12 cellular contexts compared by ENCODE assay signal in the genomic region with DNA sequence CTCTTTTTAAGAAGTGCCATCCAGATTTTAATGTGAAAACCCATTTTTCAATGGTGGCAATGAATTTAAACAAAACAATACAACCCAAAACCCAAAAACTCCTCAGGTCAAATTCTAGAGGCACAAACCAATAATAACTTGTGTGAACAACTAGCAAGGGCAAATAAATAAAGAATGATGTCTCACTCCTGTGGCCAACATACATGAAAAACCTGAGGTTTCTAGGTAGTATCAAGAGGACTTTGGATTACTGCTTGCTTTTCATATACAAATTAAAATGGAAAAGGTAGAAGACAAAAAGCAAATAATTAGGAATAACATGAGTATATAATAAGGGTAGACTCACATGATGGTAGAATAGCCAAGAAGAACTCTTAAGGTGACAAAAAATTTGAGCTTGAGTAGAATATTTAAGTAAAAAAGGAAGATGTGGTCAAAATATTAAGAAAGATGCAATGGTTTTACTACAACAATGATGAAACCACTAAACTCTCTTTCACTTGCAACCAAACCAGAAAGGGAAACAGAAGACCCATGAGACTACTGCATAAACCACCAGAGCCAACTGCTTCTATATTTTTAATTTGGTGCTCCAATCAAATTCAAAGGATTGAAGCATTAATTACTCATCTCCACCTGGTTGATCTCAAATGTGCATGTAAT. TPM values are rescaled to one million over a fixed set of nuclear protein-coding genes. Genes with fewer than 3 reads are reported as not detected.
DNase-seq lines count a peak whose midpoint lies in the region; ATAC-seq and TF ChIP-seq lines count a peak whose summit lies in the region.
"Had no signal": no experiment of that assay in that cellular context is flagged by ENCODE, and none has a peak within 500 bp of the region (broad histone marks: within the 10 kb centered on the region; RNA-seq: fewer than 3 reads in every experiment).

No MANE protein-coding gene starts in this region.

- CTCF ChIA-PET in CD4-positive, alpha-beta T cell (lab: Charles Lee) = no interaction called here

- H3K27me3 Mint-ChIP-seq in CD4-positive, alpha-beta T cell = no peaks in the 10 kb centered on the region
- H3K27me3 Mint-ChIP-seq: B cell had no signal

- ATAC-seq in CD4-positive, alpha-beta T cell (ENCODE audit: poor library complexity) = no peak
- ATAC-seq in GM19438 (IDR thresholded peaks at IDR 0.05; ENCODE audit: low read depth, unreplicated experiment) (peak; percentile 73), HG03025 (IDR thresholded peaks at IDR 0.05; ENCODE audit: low FRiP score, unreplicated experiment) (peak; percentile 78)
- no peak for ATAC-seq in activated CD4-positive, CD25-positive, alpha-beta regulatory T cell treated with anti-CD3 and anti-CD28 coated beads, Interleukin-2, amount 50 U/mL, for 24 hours

- no peak for TF ChIP-seq CTCF in CD4-positive, alpha-beta T cell (IDR thresholded peaks at IDR 0.05)

- H3K4me1 Mint-ChIP-seq in CD4-positive, alpha-beta T cell (ENCODE audit: low read depth) = peaks cover 14% of the 10 kb centered on the region

- H3K4me3 Mint-ChIP-seq in CD4-positive, alpha-beta T cell = no peak overlapping the region
- H3K4me3 Mint-ChIP-seq: B cell had no signal

- no peaks in the 10 kb centered on the region for H3K9me3 ChIP-seq in CD4-positive, alpha-beta T cell (ENCODE audit: control insufficient read depth, low read length)

- POLR2A ChIA-PET in CD4-positive, alpha-beta T cell (lab: Charles Lee) = no interaction called here

- no peak for DNase-seq in CD4-positive, alpha-beta T cell
- DNase-seq in NOMO-1 treated with DMSO at 0.1 percent for 48 hours (lab: John Stamatoyannopoulos, UW; ENCODE audit: unreplicated experiment) (peak; percentile 95), glomerular visceral epithelial cell (ENCODE audit: extremely low spot score) (no peak), HuH-7 (ENCODE audit: low spot score) (no peak), NK-92 (lab: John Stamatoyannopoulos, UW; ENCODE audit: unreplicated experiment) (no peak)
- DNase-seq: activated naive CD4-positive, alpha-beta T cell treated with anti-CD3 and anti-CD28 coated beads, Interleukin-2, amount 50 U/mL, for 16 hours; SHP77; substantia nigra had no signal

- peak overlapping the region; percentile 16 for H3K27ac Mint-ChIP-seq in CD4-positive, alpha-beta T cell
- H3K27ac Mint-ChIP-seq: B cell had no signal

- no peaks in the 10 kb centered on the region for H3K27me3 ChIP-seq in CD4-positive, alpha-beta T cell (ENCODE audit: control insufficient read depth, insufficient read depth, low read length)

- peaks cover 68% of the 10 kb centered on the region for H3K36me3 Mint-ChIP-seq in CD4-positive, alpha-beta T cell (ENCODE audit: low read depth)

- no peak overlapping the region for H3K27ac ChIP-seq in CD4-positive, alpha-beta T cell (ENCODE audit: low read depth, low read length)

- no peaks in the 10 kb centered on the region for H3K9me3 Mint-ChIP-seq in CD4-positive, alpha-beta T cell

- intact Hi-C loops in CD4-positive, alpha-beta T cell (cut with DNase I, micrococcal nuclease) = loop anchor here in 1 of 2 experiments (5.0 kb wide), 1 partner anchor 35 kb away; no protein-coding TSS in a partner anchor

RNA-seq across cellular contexts. Expression of a gene that starts 53.5 kb away (rescaled TPM):
- 10 to 100 TPM; 38.2 to 41.7 TPM for total RNA-seq in CD4-positive, alpha-beta T cell

RNA-seq across cellular contexts. Expression of a gene that starts 55.7 kb away (rescaled TPM):
- 10 to 100 TPM; 31.5 to 34.4 TPM for total RNA-seq in CD4-positive, alpha-beta T cell

Comparison
In these comparisons a context has a peak if more than half of its experiments do, and no peak if none do; other contexts are left out.
1. ATAC-seq: peak in GM19438 (single experiment) and HG03025 (single experiment); none in CD4-positive, alpha-beta T cell (single experiment) and activated CD4-positive, CD25-positive, alpha-beta regulatory T cell treated with anti-CD3 and anti-CD28 coated beads, Interleukin-2, amount 50 U/mL, for 24 hours (0 of 2).